1 cellular context compared by ENCODE assay signal in the genomic region with DNA sequence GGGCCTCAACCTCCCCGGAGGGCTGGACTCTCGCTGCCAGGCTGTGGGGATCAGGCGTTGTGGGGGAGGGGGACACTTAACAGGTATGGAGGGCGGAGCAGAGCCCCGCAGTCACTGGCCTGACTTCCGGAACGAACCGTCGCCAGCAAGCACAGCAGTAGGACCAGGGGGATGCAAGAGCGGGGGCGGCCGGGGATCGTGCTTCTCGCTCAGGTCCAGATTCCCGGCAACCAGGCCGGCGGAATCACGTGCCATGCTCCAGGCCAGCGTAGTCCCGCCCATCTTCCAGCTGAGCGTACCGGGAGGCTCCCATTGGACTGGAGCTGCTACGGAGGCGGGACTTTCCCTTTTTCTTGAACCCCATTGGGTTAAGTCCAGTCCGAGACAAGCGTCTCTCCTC.
TF ChIP-seq lines count a peak whose summit lies in the region.

No MANE protein-coding gene starts in this region.

TF ChIP-seq in WTC11, 78 proteins besides CTCF, POLR2A, EP300 and RAD21 (continued from another document):
- TF ChIP-seq ZMAT4 (CRISPR knock-in tag; IDR thresholded peaks at IDR 0.05) (no peak), ESRRA (CRISPR knock-in tag; IDR thresholded peaks at IDR 0.05; ENCODE audit: borderline replicate concordance) (no peak), ATF3 (CRISPR knock-in tag; conservative IDR thresholded peaks at IDR 0.05) (no peak), OVOL2 (CRISPR knock-in tag; IDR thresholded peaks at IDR 0.05; ENCODE audit: borderline replicate concordance) (no peak), RORB (CRISPR knock-in tag; IDR thresholded peaks at IDR 0.05) (no peak), ZNF317 (CRISPR knock-in tag; IDR thresholded peaks at IDR 0.05; ENCODE audit: borderline replicate concordance, low read depth) (no peak), FOXJ3 (CRISPR knock-in tag; IDR thresholded peaks at IDR 0.05; ENCODE audit: borderline replicate concordance) (no peak), PREB (CRISPR knock-in tag; IDR thresholded peaks at IDR 0.05; ENCODE audit: borderline replicate concordance) (no peak), NR3C1 (CRISPR knock-in tag; conservative IDR thresholded peaks at IDR 0.05; ENCODE audit: low read depth) (no peak), USF2 (CRISPR knock-in tag; IDR thresholded peaks at IDR 0.05) (peak; percentile 43; the same call in 1 of the 2 replicates), NFATC4 (CRISPR knock-in tag; IDR thresholded peaks at IDR 0.05) (no peak), ETV6 (CRISPR knock-in tag; IDR thresholded peaks at IDR 0.05) (no peak), ATF2 (CRISPR knock-in tag; IDR thresholded peaks at IDR 0.05; ENCODE audit: borderline replicate concordance, low read depth) (no peak), ZNF232 (CRISPR knock-in tag; IDR thresholded peaks at IDR 0.05) (no peak), MXD4 (CRISPR knock-in tag; IDR thresholded peaks at IDR 0.05; ENCODE audit: borderline replicate concordance) (no peak), ZBTB21 (CRISPR knock-in tag; IDR thresholded peaks at IDR 0.05; ENCODE audit: borderline replicate concordance) (0 out of 2 replicates have a peak, but pooled peaks have one; percentile 27)
- TF ChIP-seq, protein P1, sequence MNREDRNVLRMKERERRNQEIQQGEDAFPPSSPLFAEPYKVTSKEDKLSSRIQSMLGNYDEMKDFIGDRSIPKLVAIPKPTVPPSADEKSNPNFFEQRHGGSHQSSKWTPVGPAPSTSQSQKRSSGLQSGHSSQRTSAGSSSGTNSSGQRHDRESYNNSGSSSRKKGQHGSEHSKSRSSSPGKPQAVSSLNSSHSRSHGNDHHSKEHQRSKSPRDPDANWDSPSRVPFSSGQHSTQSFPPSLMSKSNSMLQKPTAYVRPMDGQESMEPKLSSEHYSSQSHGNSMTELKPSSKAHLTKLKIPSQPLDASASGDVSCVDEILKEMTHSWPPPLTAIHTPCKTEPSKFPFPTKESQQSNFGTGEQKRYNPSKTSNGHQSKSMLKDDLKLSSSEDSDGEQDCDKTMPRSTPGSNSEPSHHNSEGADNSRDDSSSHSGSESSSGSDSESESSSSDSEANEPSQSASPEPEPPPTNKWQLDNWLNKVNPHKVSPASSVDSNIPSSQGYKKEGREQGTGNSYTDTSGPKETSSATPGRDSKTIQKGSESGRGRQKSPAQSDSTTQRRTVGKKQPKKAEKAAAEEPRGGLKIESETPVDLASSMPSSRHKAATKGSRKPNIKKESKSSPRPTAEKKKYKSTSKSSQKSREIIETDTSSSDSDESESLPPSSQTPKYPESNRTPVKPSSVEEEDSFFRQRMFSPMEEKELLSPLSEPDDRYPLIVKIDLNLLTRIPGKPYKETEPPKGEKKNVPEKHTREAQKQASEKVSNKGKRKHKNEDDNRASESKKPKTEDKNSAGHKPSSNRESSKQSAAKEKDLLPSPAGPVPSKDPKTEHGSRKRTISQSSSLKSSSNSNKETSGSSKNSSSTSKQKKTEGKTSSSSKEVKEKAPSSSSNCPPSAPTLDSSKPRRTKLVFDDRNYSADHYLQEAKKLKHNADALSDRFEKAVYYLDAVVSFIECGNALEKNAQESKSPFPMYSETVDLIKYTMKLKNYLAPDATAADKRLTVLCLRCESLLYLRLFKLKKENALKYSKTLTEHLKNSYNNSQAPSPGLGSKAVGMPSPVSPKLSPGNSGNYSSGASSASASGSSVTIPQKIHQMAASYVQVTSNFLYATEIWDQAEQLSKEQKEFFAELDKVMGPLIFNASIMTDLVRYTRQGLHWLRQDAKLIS (CRISPR knock-in tag; IDR thresholded peaks at IDR 0.05; ENCODE audit: borderline replicate concordance), result no peak
- TF ChIP-seq, protein P2, sequence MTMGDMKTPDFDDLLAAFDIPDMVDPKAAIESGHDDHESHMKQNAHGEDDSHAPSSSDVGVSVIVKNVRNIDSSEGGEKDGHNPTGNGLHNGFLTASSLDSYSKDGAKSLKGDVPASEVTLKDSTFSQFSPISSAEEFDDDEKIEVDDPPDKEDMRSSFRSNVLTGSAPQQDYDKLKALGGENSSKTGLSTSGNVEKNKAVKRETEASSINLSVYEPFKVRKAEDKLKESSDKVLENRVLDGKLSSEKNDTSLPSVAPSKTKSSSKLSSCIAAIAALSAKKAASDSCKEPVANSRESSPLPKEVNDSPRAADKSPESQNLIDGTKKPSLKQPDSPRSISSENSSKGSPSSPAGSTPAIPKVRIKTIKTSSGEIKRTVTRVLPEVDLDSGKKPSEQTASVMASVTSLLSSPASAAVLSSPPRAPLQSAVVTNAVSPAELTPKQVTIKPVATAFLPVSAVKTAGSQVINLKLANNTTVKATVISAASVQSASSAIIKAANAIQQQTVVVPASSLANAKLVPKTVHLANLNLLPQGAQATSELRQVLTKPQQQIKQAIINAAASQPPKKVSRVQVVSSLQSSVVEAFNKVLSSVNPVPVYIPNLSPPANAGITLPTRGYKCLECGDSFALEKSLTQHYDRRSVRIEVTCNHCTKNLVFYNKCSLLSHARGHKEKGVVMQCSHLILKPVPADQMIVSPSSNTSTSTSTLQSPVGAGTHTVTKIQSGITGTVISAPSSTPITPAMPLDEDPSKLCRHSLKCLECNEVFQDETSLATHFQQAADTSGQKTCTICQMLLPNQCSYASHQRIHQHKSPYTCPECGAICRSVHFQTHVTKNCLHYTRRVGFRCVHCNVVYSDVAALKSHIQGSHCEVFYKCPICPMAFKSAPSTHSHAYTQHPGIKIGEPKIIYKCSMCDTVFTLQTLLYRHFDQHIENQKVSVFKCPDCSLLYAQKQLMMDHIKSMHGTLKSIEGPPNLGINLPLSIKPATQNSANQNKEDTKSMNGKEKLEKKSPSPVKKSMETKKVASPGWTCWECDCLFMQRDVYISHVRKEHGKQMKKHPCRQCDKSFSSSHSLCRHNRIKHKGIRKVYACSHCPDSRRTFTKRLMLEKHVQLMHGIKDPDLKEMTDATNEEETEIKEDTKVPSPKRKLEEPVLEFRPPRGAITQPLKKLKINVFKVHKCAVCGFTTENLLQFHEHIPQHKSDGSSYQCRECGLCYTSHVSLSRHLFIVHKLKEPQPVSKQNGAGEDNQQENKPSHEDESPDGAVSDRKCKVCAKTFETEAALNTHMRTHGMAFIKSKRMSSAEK (CRISPR knock-in tag; IDR thresholded peaks at IDR 0.05; ENCODE audit: borderline replicate concordance), result no peak
- TF ChIP-seq, protein P3, sequence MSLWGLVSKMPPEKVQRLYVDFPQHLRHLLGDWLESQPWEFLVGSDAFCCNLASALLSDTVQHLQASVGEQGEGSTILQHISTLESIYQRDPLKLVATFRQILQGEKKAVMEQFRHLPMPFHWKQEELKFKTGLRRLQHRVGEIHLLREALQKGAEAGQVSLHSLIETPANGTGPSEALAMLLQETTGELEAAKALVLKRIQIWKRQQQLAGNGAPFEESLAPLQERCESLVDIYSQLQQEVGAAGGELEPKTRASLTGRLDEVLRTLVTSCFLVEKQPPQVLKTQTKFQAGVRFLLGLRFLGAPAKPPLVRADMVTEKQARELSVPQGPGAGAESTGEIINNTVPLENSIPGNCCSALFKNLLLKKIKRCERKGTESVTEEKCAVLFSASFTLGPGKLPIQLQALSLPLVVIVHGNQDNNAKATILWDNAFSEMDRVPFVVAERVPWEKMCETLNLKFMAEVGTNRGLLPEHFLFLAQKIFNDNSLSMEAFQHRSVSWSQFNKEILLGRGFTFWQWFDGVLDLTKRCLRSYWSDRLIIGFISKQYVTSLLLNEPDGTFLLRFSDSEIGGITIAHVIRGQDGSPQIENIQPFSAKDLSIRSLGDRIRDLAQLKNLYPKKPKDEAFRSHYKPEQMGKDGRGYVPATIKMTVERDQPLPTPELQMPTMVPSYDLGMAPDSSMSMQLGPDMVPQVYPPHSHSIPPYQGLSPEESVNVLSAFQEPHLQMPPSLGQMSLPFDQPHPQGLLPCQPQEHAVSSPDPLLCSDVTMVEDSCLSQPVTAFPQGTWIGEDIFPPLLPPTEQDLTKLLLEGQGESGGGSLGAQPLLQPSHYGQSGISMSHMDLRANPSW (CRISPR knock-in tag; conservative IDR thresholded peaks at IDR 0.05; ENCODE audit: low read depth), result no peak
- TF ChIP-seq, protein P4, sequence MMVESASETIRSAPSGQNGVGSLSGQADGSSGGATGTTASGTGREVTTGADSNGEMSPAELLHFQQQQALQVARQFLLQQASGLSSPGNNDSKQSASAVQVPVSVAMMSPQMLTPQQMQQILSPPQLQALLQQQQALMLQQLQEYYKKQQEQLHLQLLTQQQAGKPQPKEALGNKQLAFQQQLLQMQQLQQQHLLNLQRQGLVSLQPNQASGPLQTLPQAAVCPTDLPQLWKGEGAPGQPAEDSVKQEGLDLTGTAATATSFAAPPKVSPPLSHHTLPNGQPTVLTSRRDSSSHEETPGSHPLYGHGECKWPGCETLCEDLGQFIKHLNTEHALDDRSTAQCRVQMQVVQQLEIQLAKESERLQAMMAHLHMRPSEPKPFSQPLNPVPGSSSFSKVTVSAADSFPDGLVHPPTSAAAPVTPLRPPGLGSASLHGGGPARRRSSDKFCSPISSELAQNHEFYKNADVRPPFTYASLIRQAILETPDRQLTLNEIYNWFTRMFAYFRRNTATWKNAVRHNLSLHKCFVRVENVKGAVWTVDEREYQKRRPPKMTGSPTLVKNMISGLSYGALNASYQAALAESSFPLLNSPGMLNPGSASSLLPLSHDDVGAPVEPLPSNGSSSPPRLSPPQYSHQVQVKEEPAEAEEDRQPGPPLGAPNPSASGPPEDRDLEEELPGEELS (CRISPR knock-in tag; IDR thresholded peaks at IDR 0.05), result no peak
- TF ChIP-seq, protein P5, sequence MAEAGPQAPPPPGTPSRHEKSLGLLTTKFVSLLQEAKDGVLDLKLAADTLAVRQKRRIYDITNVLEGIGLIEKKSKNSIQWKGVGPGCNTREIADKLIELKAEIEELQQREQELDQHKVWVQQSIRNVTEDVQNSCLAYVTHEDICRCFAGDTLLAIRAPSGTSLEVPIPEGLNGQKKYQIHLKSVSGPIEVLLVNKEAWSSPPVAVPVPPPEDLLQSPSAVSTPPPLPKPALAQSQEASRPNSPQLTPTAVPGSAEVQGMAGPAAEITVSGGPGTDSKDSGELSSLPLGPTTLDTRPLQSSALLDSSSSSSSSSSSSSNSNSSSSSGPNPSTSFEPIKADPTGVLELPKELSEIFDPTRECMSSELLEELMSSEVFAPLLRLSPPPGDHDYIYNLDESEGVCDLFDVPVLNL (CRISPR knock-in tag; IDR thresholded peaks at IDR 0.05; ENCODE audit: borderline replicate concordance, low read depth), result no peak
TF ChIP-seq in WTC11: peak in this region for 6.
